In the genomic region with DNA sequence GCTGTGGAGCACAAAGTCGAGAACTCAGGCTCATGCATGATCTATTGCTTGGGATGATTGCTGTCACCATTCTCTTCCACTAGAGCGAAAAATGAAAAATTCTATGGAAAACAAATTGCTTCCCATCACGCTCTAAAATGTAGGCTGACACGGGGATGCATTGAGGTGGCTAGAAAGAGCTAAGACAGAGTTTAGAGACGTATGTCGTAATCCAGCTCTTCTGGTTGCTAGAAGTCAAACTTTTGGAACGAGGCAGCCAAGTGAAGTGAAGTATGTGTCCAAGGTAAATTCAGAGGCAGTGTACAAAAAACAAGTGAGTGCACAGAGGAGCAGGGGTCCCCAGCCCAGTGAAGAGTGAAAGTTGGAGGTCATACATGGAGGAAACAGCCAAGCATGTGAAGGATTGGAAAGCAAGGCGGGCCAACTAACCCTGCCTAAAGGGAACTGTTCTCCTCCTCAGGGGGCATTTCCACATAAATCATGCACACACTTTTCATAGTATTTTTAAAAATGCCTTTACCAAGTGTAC, we compare ENCODE assay signal across 14 cellular contexts.
DNase-seq lines count a peak whose midpoint lies in the region; FAIRE-seq and TF ChIP-seq lines count a peak whose summit lies in the region.
"Had no signal": no experiment of that assay in that cellular context is flagged by ENCODE, and none has a peak within 500 bp of the region (broad histone marks: within the 10 kb centered on the region; RNA-seq: fewer than 3 reads in every experiment).

No MANE protein-coding gene starts in this region.

- TF ChIP-seq CTCF in 22Rv1 (IDR thresholded peaks at IDR 0.05) (no peak), astrocyte (IDR thresholded peaks at IDR 0.05; ENCODE audit: insufficient read depth, low read depth, low read length) (no peak), nephron (IDR thresholded peaks at IDR 0.05; ENCODE audit: unreplicated experiment in 3 of 3) (no peak), smooth muscle cell (IDR thresholded peaks at IDR 0.05; ENCODE audit: borderline replicate concordance, insufficient read depth, poor library complexity, severe bottlenecking) (no peak)

- peak overlapping the region; percentile 56 for H3K9ac ChIP-seq in astrocyte (ENCODE audit: low read length)
- no peak overlapping the region for H3K9ac ChIP-seq in smooth muscle cell (ENCODE audit: low read depth)
- H3K9ac ChIP-seq in Karpas-422 (ENCODE audit: low read length), result no peak overlapping the region

- no peak for FAIRE-seq in astrocyte (lab: Jason Lieb, UNC)
- FAIRE-seq: GM12878 had no signal

- H3K27me3 ChIP-seq in astrocyte (ENCODE audit: insufficient read depth, low read length), result no peaks in the 10 kb centered on the region
- no peaks in the 10 kb centered on the region for H3K27me3 ChIP-seq in smooth muscle cell (ENCODE audit: low read depth)
- no peaks in the 10 kb centered on the region for H3K27me3 ChIP-seq in Karpas-422 (ENCODE audit: low read length)
- H3K27me3 ChIP-seq: BE2C had no signal

- H3K27ac Mint-ChIP-seq in astrocyte (ENCODE audit: unreplicated experiment) (peak overlapping the region; percentile 49), nephron (peak overlapping the region; percentile 21 to 75 (median 56))
- H3K27ac Mint-ChIP-seq: CD4-positive, alpha-beta memory T cell; GM23338 had no signal

- H2AFZ ChIP-seq in astrocyte (ENCODE audit: low read depth, low read length) (no peak overlapping the region), smooth muscle cell (ENCODE audit: low read depth) (no peak overlapping the region), Karpas-422 (ENCODE audit: low read length) (no peak overlapping the region)
- H2AFZ ChIP-seq: GM23338 had no signal

- H3F3A ChIP-seq in smooth muscle cell (ENCODE audit: low read depth), result peaks cover 11% of the 10 kb centered on the region

- H3K27ac ChIP-seq in 22Rv1 (peak overlapping the region; percentile 95), astrocyte (ENCODE audit: low read depth, low read length) (peak overlapping the region; percentile 91), smooth muscle cell (ENCODE audit: low read depth) (peak overlapping the region; percentile 86), Karpas-422 (ENCODE audit: low read length) (no peak overlapping the region)
- H3K27ac ChIP-seq: C4-2B had no signal

- no peaks in the 10 kb centered on the region for H4K20me1 ChIP-seq in astrocyte (ENCODE audit: insufficient read depth, low read length)
- no peaks in the 10 kb centered on the region for H4K20me1 ChIP-seq in smooth muscle cell (ENCODE audit: low read depth)
- no peaks in the 10 kb centered on the region for H4K20me1 ChIP-seq in Karpas-422 (ENCODE audit: insufficient read depth, low read depth, low read length)

- H3K4me3 Mint-ChIP-seq in astrocyte (ENCODE audit: unreplicated experiment) (no peak overlapping the region), nephron (no peak overlapping the region)
- H3K4me3 Mint-ChIP-seq: CD4-positive, alpha-beta memory T cell; GM23338 had no signal

- no peaks in the 10 kb centered on the region for H3K9me3 ChIP-seq in astrocyte (ENCODE audit: insufficient read depth, low read depth, low read length)
- H3K9me3 ChIP-seq in smooth muscle cell (replicated peaks; ENCODE audit: low read depth), result no peaks in the 10 kb centered on the region
- no peaks in the 10 kb centered on the region for H3K9me3 ChIP-seq in Karpas-422 (ENCODE audit: low read length)
- H3K9me3 ChIP-seq: BE2C had no signal

- H3K4me1 Mint-ChIP-seq in astrocyte (ENCODE audit: low read depth, unreplicated experiment) (peaks cover 26% of the 10 kb centered on the region), nephron (peaks cover 54% of the 10 kb centered on the region)
- H3K4me1 Mint-ChIP-seq: CD4-positive, alpha-beta memory T cell had no signal

- no peaks in the 10 kb centered on the region for H3K36me3 Mint-ChIP-seq in astrocyte (ENCODE audit: low read depth, unreplicated experiment)
- H3K36me3 Mint-ChIP-seq in nephron (ENCODE audit: low read depth), result no peaks in the 10 kb centered on the region
- H3K36me3 Mint-ChIP-seq: CD4-positive, alpha-beta memory T cell had no signal

- H3K4me2 ChIP-seq in astrocyte (ENCODE audit: low read length) (peak overlapping the region; percentile 29), smooth muscle cell (peak overlapping the region; percentile 28), Karpas-422 (ENCODE audit: low read depth, low read length, poor library complexity, severe bottlenecking) (no peak overlapping the region)
- H3K4me2 ChIP-seq: GM23338 had no signal

- no peaks in the 10 kb centered on the region for H3K79me2 ChIP-seq in astrocyte (ENCODE audit: insufficient read depth, low read length)
- no peaks in the 10 kb centered on the region for H3K79me2 ChIP-seq in smooth muscle cell (ENCODE audit: low read depth)
- H3K79me2 ChIP-seq in Karpas-422 (ENCODE audit: low read length), result no peaks in the 10 kb centered on the region

- H3K36me3 ChIP-seq in astrocyte (ENCODE audit: insufficient read depth, low read length), result no peaks in the 10 kb centered on the region
- H3K36me3 ChIP-seq in smooth muscle cell (ENCODE audit: low read depth), result no peaks in the 10 kb centered on the region
- no peaks in the 10 kb centered on the region for H3K36me3 ChIP-seq in Karpas-422 (ENCODE audit: insufficient read depth, low read length)
- H3K36me3 ChIP-seq: BE2C had no signal

- no peaks in the 10 kb centered on the region for H3K9me2 ChIP-seq in Karpas-422 (replicated peaks; ENCODE audit: insufficient read depth, low read length)

- H3K4me3 ChIP-seq in astrocyte (ENCODE audit: insufficient read depth, low read depth, low read length), result no peak overlapping the region
- H3K4me3 ChIP-seq in smooth muscle cell, result no peak overlapping the region
- H3K4me3 ChIP-seq in Karpas-422 (ENCODE audit: low read length), result no peak overlapping the region
- H3K4me3 ChIP-seq: GM12878, GM23338 had no signal

- DNase-seq in astrocyte (ENCODE audit: low read depth) (no peak), smooth muscle cell (lab: John Stamatoyannopoulos, UW; ENCODE audit: unreplicated experiment) (no peak), Karpas-422 (no peak), NCI-H446 (lab: John Stamatoyannopoulos, UW) (no peak)
- no peak for DNase-seq in stimulated activated CD4-positive, alpha-beta T cell treated with anti-CD3 and anti-CD28 coated beads, Interleukin-2, amount 100 ng/mL, for 48 hours
- DNase-seq: BE2C; CD4-positive, alpha-beta memory T cell; DMS79; H7 had no signal

- H3K27me3 Mint-ChIP-seq in astrocyte (ENCODE audit: low read depth, unreplicated experiment) (no peaks in the 10 kb centered on the region), nephron (ENCODE audit: low read depth) (peaks cover 9% of the 10 kb centered on the region)

- H3K4me1 ChIP-seq in astrocyte (ENCODE audit: insufficient read depth, low read length), result peaks cover 37% of the 10 kb centered on the region
- H3K4me1 ChIP-seq in smooth muscle cell (ENCODE audit: low read depth), result peaks cover 13% of the 10 kb centered on the region
- H3K4me1 ChIP-seq in Karpas-422 (ENCODE audit: low read length), result no peaks in the 10 kb centered on the region
- H3K4me1 ChIP-seq: BE2C had no signal

- 97% methylated on average over 8 of the region's 8 CpGs for WGBS in smooth muscle cell (ENCODE audit: low lambda C conversion rate)

- H3K9me3 Mint-ChIP-seq in astrocyte (ENCODE audit: unreplicated experiment) (no peaks in the 10 kb centered on the region), nephron (no peaks in the 10 kb centered on the region)
- H3K9me3 Mint-ChIP-seq: GM23338 had no signal
